19 cellular contexts compared by ENCODE assay signal in genomic region chr5:64666058-64666457, GRCh38. TPM values are rescaled to one million over a fixed set of nuclear protein-coding genes. Genes with fewer than 3 reads are reported as not detected.
A peak's percentile ranks its signal among the peaks of the same experiment; 100 is the strongest.
DNase-seq lines count a peak whose midpoint lies in the region; TF ChIP-seq lines count a peak whose summit lies in the region.
"Had no signal": no experiment of that assay in that cellular context is flagged by ENCODE, and none has a peak within 500 bp of the region (broad histone marks: within the 10 kb centered on the region; RNA-seq: fewer than 3 reads in every experiment).

No MANE protein-coding gene starts in this region.

- H3K79me1 ChIP-seq in mesenchymal stem cell (replicated peaks; ENCODE audit: low read length, poor library complexity, severe bottlenecking) = no peaks in the 10 kb centered on the region

- BruUV-seq in mammary epithelial cell (replicated peaks; lab: Mats Ljungman, UMichigan) = no TSS peak

- no peak overlapping the region for H2BK5ac ChIP-seq in mesenchymal stem cell (ENCODE audit: low read depth, low read length, poor library complexity, severe bottlenecking)

- intact Hi-C loops in mammary epithelial cell (cut with micrococcal nuclease) = no loop called here
- intact Hi-C loops in esophagus muscularis mucosa (cut with DNase I) = no loop called here

- H3K9me3 ChIP-seq in mammary epithelial cell (replicated peaks; ENCODE audit: insufficient read depth, low read length) (no peaks in the 10 kb centered on the region), mesenchymal stem cell (ENCODE audit: control insufficient read depth, low read length) (no peaks in the 10 kb centered on the region), esophagus muscularis mucosa (no peaks in the 10 kb centered on the region)
- H3K9me3 ChIP-seq: colonic mucosa, left lung, SJSA1, thoracic aorta had no signal

- no peak for TF ChIP-seq EP300 in esophagus muscularis mucosa (IDR thresholded peaks at IDR 0.05)

- no peak overlapping the region for H3K4me3 ChIP-seq in mammary epithelial cell (replicated peaks in 1 of 3; ENCODE audit: insufficient read depth in 1 of 3, low read depth in 2 of 3, low read length in 3 of 3)
- no peak overlapping the region for H3K4me3 ChIP-seq in mesenchymal stem cell (ENCODE audit: insufficient read depth in 1 of 2, low read depth in 1 of 2, low read length in 2 of 2)
- H3K4me3 ChIP-seq in esophagus muscularis mucosa = no peak overlapping the region
- H3K4me3 ChIP-seq: colonic mucosa, left lung, SJSA1, thoracic aorta had no signal

- H3K9ac ChIP-seq in mammary epithelial cell (ENCODE audit: insufficient read depth, low read length) (no peak overlapping the region), mesenchymal stem cell (ENCODE audit: low read length) (no peak overlapping the region)

- no peak overlapping the region for H2AFZ ChIP-seq in mammary epithelial cell (ENCODE audit: low read depth, low read length)
- H2AFZ ChIP-seq in mesenchymal stem cell (ENCODE audit: low read depth, low read length) = peak overlapping the region; percentile 1

- no peak overlapping the region for H2BK12ac ChIP-seq in mesenchymal stem cell (ENCODE audit: low read length in 2 of 2)

- no peak overlapping the region for H3K23ac ChIP-seq in mesenchymal stem cell (ENCODE audit: low read length in 2 of 2)

- no peak overlapping the region for H3K4me2 ChIP-seq in mammary epithelial cell (ENCODE audit: insufficient read depth, low read depth, low read length)
- no peak overlapping the region for H3K4me2 ChIP-seq in mesenchymal stem cell (ENCODE audit: low read length, poor library complexity, severe bottlenecking)

- peak overlapping the region in 1 of 2 experiments; percentile 48 for H3K18ac ChIP-seq in mesenchymal stem cell (ENCODE audit: low read depth in 1 of 2, low read length in 2 of 2)

- no peak overlapping the region for H2BK15ac ChIP-seq in mesenchymal stem cell (ENCODE audit: low read depth, poor library complexity, severe bottlenecking)

- H4K20me1 ChIP-seq in mammary epithelial cell (ENCODE audit: insufficient read depth, low read length) = no peaks in the 10 kb centered on the region

- no peak overlapping the region for H2AK5ac ChIP-seq in mesenchymal stem cell (ENCODE audit: low read length, severe bottlenecking)

- H3K4me1 ChIP-seq in mammary epithelial cell (ENCODE audit: insufficient read depth, low read length) = no peaks in the 10 kb centered on the region
- no peaks in the 10 kb centered on the region for H3K4me1 ChIP-seq in mesenchymal stem cell (ENCODE audit: control insufficient read depth, insufficient read depth, low read depth, low read length)
- H3K4me1 ChIP-seq in esophagus muscularis mucosa = no peaks in the 10 kb centered on the region
- H3K4me1 ChIP-seq: colonic mucosa, left lung had no signal

- no peak overlapping the region for H3K14ac ChIP-seq in mesenchymal stem cell (ENCODE audit: low read length in 2 of 2)

- in situ Hi-C loops in mammary epithelial cell (cut with MboI; ENCODE audit: low sequenced_read_pairs in 2 of 2) = no loop called here

- dilution Hi-C loops in mammary epithelial cell (cut with HindIII; ENCODE audit: low sequenced_read_pairs) = no loop called here

- H3K27ac ChIP-seq in mammary epithelial cell (ENCODE audit: insufficient read depth, low read depth, low read length) = no peak overlapping the region
- H3K27ac ChIP-seq in mesenchymal stem cell (ENCODE audit: low read length, poor library complexity, severe bottlenecking) = no peak overlapping the region
- H3K27ac ChIP-seq in esophagus muscularis mucosa (replicated peaks in 1 of 4) = no peak overlapping the region
- H3K27ac ChIP-seq: colonic mucosa, left lung, SJSA1, thoracic aorta had no signal

- no peak overlapping the region for H2BK120ac ChIP-seq in mesenchymal stem cell (ENCODE audit: low read depth, low read length)

- H4K91ac ChIP-seq in mesenchymal stem cell (ENCODE audit: low read length) = no peak overlapping the region

- CTCF ChIA-PET in mammary epithelial cell (lab: Charles Lee; ENCODE audit: low non-redundant PET) = no interaction called here

- no peak overlapping the region for H3K4ac ChIP-seq in mesenchymal stem cell (ENCODE audit: low read depth in 1 of 2, low read length in 2 of 2)

- H3K79me2 ChIP-seq in mammary epithelial cell (ENCODE audit: insufficient read depth, low read length) = no peaks in the 10 kb centered on the region

- H3K27me3 ChIP-seq in mammary epithelial cell (ENCODE audit: insufficient read depth, low read length) (no peaks in the 10 kb centered on the region), mesenchymal stem cell (ENCODE audit: control insufficient read depth in 1 of 2, insufficient read depth in 1 of 2, low read length in 2 of 2) (peaks cover 0 to 14% of the 10 kb centered on the region in 2 experiments), esophagus muscularis mucosa (no peaks in the 10 kb centered on the region)
- H3K27me3 ChIP-seq: colonic mucosa, SJSA1 had no signal

- H3K36me3 ChIP-seq in mammary epithelial cell (ENCODE audit: insufficient read depth, low read length) = no peaks in the 10 kb centered on the region
- no peaks in the 10 kb centered on the region for H3K36me3 ChIP-seq in mesenchymal stem cell (ENCODE audit: control insufficient read depth in 1 of 2, insufficient read depth in 2 of 2, low read depth in 1 of 2, low read length in 2 of 2)
- no peaks in the 10 kb centered on the region for H3K36me3 ChIP-seq in esophagus muscularis mucosa
- H3K36me3 ChIP-seq: colonic mucosa, left lung, SJSA1, thoracic aorta had no signal

- TF ChIP-seq CTCF in mammary epithelial cell (conservative IDR thresholded peaks at IDR 0.05 in 1 of 2, IDR thresholded peaks at IDR 0.05 in 1 of 2; ENCODE audit: extremely low read depth in 1 of 2, insufficient read depth in 1 of 2, low read depth in 1 of 2, low read length in 2 of 2) (no peak), esophagus muscularis mucosa (IDR thresholded peaks at IDR 0.05) (no peak)

- DNase-seq in Daoy (ENCODE audit: low read depth) (peak; percentile 87), M059J (ENCODE audit: low read depth) (peak; percentile 52), mammary epithelial cell (peak; percentile 43), mesenchymal stem cell (peak; percentile 85), NCI-H748 (lab: John Stamatoyannopoulos, UW; ENCODE audit: unreplicated experiment) (no peak), esophagus muscularis mucosa (ENCODE audit: extremely low spot score) (no peak), DMS114 treated with DMSO at 0.1 percent for 48 hours (lab: John Stamatoyannopoulos, UW; ENCODE audit: unreplicated experiment) (no peak)
- no peak for DNase-seq in activated CD8-positive, alpha-beta memory T cell treated with anti-CD3 and anti-CD28 coated beads, Interleukin-2, amount 50 U/mL, for 4 hours
- DNase-seq: activated naive CD8-positive, alpha-beta T cell treated with anti-CD3 and anti-CD28 coated beads, Interleukin-2, amount 50 U/mL, for 24 hours; activated T-cell treated with anti-CD3 and anti-CD28 coated beads, Interleukin-2, amount 50 U/mL, for 72 hours; colonic mucosa; left lung; naive B cell; stimulated activated CD4-positive, alpha-beta T cell treated with anti-CD3 and anti-CD28 coated beads, Interleukin-1b, Interleukin-23, amount 100 ng/mL, for 48 hours; T-helper 9 cell had no signal

- TF ChIP-seq POLR2A in esophagus muscularis mucosa (IDR thresholded peaks at IDR 0.05; ENCODE audit: low read depth) = no peak

- no peak overlapping the region for H4K8ac ChIP-seq in mesenchymal stem cell (ENCODE audit: low read length)

RNA-seq across cellular contexts. Expression of gene SHISAL2B, which starts 24.2 kb away (rescaled TPM):
- total RNA-seq in Daoy (2014; rRNA removed; shearing (Covaris generic)) = not detected in 2 replicates
- not detected in 2 replicates for total RNA-seq in M059J (2014; rRNA removed; shearing (Covaris generic))
- total RNA-seq in mammary epithelial cell (not detected), esophagus muscularis mucosa (not detected)
- not detected for polyA plus RNA-seq in mammary epithelial cell
- not detected for polyA minus RNA-seq in mammary epithelial cell
- not detected for polyA plus RNA-seq in mesenchymal stem cell (2013, experiment 1 of 2)
- polyA plus RNA-seq in mesenchymal stem cell (2013, experiment 2 of 2) = not detected
- total RNA-seq: activated T-cell treated with anti-CD3 and anti-CD28 coated beads, Interleukin-2, amount 50 U/mL, for 72 hours; colonic mucosa; epithelial cell of proximal tubule; SJSA1; thoracic aorta had no signal
- polyA plus RNA-seq: IgD-negative memory B cell had no signal

Comparison
In these comparisons a context has a peak if more than half of its experiments do, and no peak if none do; other contexts are left out.
1. DNase-seq: peak in Daoy (single experiment), M059J (single experiment), mammary epithelial cell (single experiment) and mesenchymal stem cell (single experiment); none in NCI-H748 (single experiment), activated CD8-positive, alpha-beta memory T cell treated with anti-CD3 and anti-CD28 coated beads, Interleukin-2, amount 50 U/mL, for 4 hours (single experiment), esophagus muscularis mucosa (single experiment) and DMS114 treated with DMSO at 0.1 percent for 48 hours (single experiment).